In the genomic region with DNA sequence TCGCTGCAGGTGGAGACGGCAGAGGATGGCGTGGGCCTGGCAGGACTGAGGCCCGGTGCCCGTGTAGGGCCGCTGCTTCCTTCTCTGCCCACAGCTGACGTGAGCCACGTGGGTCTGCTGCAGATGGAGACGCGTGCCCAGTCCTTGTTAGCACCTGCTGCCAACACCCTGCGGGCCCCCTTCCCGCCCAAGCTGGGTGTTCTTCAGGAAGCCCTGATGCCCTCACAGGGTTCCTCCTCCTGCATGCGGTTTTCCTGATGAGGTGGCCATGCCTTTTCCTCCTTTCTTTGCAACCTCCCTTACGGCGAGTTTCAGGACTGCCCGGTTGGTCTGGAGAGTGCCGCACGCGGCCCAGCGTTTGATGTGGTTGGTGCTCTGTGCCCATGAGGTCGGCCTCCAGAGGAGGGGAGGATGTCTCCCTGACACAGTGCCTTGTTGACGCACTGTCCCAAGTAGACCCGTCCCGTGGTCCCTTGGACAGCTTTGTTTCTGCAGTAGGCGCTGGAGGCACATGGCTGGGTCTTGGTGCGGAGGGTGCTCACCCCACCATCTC, we compare ENCODE assay signal across 16 cellular contexts. TPM values are rescaled to one million over a fixed set of nuclear protein-coding genes. Genes with fewer than 3 reads are reported as not detected.
DNase-seq lines count a peak whose midpoint lies in the region; ATAC-seq and TF ChIP-seq lines count a peak whose summit lies in the region.
"Had no signal": no experiment of that assay in that cellular context is flagged by ENCODE, and none has a peak within 500 bp of the region (broad histone marks: within the 10 kb centered on the region; RNA-seq: fewer than 3 reads in every experiment).

No MANE protein-coding gene starts in this region.

- CTCF ChIA-PET in CD4-positive, alpha-beta T cell (lab: Charles Lee): no interaction called here
- CTCF ChIA-PET in naive thymus-derived CD4-positive, alpha-beta T cell (lab: Charles Lee): no interaction called here

- TF ChIP-seq EP300 in tibial nerve (IDR thresholded peaks at IDR 0.05): no peak

- peak overlapping the region; percentile 76 for H3K27ac Mint-ChIP-seq in CD4-positive, alpha-beta T cell
- H3K27ac Mint-ChIP-seq in IgD-negative memory B cell: peak overlapping the region in 2 of 3 donors; percentile 41 to 78
- H3K27ac Mint-ChIP-seq in activated T-helper 2 cell treated with anti-CD3 and anti-CD28 coated beads, Interferon-gamma antibody, Interleukin-2, Interleukin-4, amounts not matched to agents 10 μg/mL and 5 μg/mL and 100 μg/mL, durations not matched to agents 14 hours and 24 hours and 36 hours: peak overlapping the region; percentile 70
- H3K27ac Mint-ChIP-seq in naive thymus-derived CD4-positive, alpha-beta T cell: peak overlapping the region; percentile 15 to 95 (median 81)

- intact Hi-C loops in CD4-positive, alpha-beta T cell (cut with DNase I, micrococcal nuclease): no loop called here
- intact Hi-C loops in activated T-helper 2 cell treated with anti-CD3 and anti-CD28 coated beads, Interferon-gamma antibody, Interleukin-2, Interleukin-4, amounts not matched to agents 10 μg/mL and 5 μg/mL and 100 μg/mL, durations not matched to agents 14 hours and 24 hours and 36 hours (cut with micrococcal nuclease): no loop called here
- intact Hi-C loops in naive thymus-derived CD4-positive, alpha-beta T cell (cut with micrococcal nuclease): loop anchor here (2.0 to 5.0 kb wide), 3 partner anchors 43 to 123 kb away; partner anchors contain the start of gene AP2A2 (in 2 of the 2)

- no peak overlapping the region for H3K4me3 ChIP-seq in naive thymus-derived CD4-positive, alpha-beta T cell (ENCODE audit: low read length)
- H3K4me3 ChIP-seq in tibial nerve: no peak overlapping the region
- H3K4me3 ChIP-seq: sigmoid colon had no signal

- no peak for ATAC-seq in CD4-positive, alpha-beta T cell (ENCODE audit: poor library complexity)
- peak; percentile 62 for ATAC-seq in naive thymus-derived CD4-positive, alpha-beta T cell
- no peak for ATAC-seq in HG03460 (IDR thresholded peaks at IDR 0.05; ENCODE audit: unreplicated experiment)

- H3K4me3 Mint-ChIP-seq in CD4-positive, alpha-beta T cell: no peak overlapping the region
- H3K4me3 Mint-ChIP-seq in IgD-negative memory B cell: peak overlapping the region in 2 of 4 donors; percentile 32 to 47
- H3K4me3 Mint-ChIP-seq in activated T-helper 2 cell treated with anti-CD3 and anti-CD28 coated beads, Interferon-gamma antibody, Interleukin-2, Interleukin-4, amounts not matched to agents 10 μg/mL and 5 μg/mL and 100 μg/mL, durations not matched to agents 14 hours and 24 hours and 36 hours (ENCODE audit: low read depth): peak overlapping the region; percentile 14
- H3K4me3 Mint-ChIP-seq in naive thymus-derived CD4-positive, alpha-beta T cell: peak overlapping the region in 9 of 10 donors; percentile 18 to 76 (median 62)

- peaks cover 25% of the 10 kb centered on the region for H3K4me1 Mint-ChIP-seq in CD4-positive, alpha-beta T cell (ENCODE audit: low read depth)
- H3K4me1 Mint-ChIP-seq in IgD-negative memory B cell: peaks cover 2 to 5% (median 2%) of the 10 kb centered on the region in 3 donors
- H3K4me1 Mint-ChIP-seq in activated T-helper 2 cell treated with anti-CD3 and anti-CD28 coated beads, Interferon-gamma antibody, Interleukin-2, Interleukin-4, amounts not matched to agents 10 μg/mL and 5 μg/mL and 100 μg/mL, durations not matched to agents 14 hours and 24 hours and 36 hours (ENCODE audit: low read depth): peaks cover 19% of the 10 kb centered on the region
- H3K4me1 Mint-ChIP-seq in naive thymus-derived CD4-positive, alpha-beta T cell: peaks cover 19 to 52% (median 37%) of the 10 kb centered on the region in 7 donors

- H3K9me3 ChIP-seq in CD4-positive, alpha-beta T cell (ENCODE audit: control insufficient read depth, low read length): no peaks in the 10 kb centered on the region
- no peaks in the 10 kb centered on the region for H3K9me3 ChIP-seq in naive thymus-derived CD4-positive, alpha-beta T cell (ENCODE audit: control insufficient read depth in 2 of 3, low read length in 3 of 3)
- H3K9me3 ChIP-seq in tibial nerve: no peaks in the 10 kb centered on the region
- H3K9me3 ChIP-seq: BE2C, sigmoid colon had no signal

- H3K27ac ChIP-seq in CD4-positive, alpha-beta T cell (ENCODE audit: low read depth, low read length): no peak overlapping the region
- H3K27ac ChIP-seq in naive thymus-derived CD4-positive, alpha-beta T cell (ENCODE audit: low read depth, low read length): peak overlapping the region; percentile 27
- H3K27ac ChIP-seq in tibial nerve: no peak overlapping the region
- H3K27ac ChIP-seq: epithelial cell of prostate, sigmoid colon had no signal

- peaks cover 0 to 46% (median 4%) of the 10 kb centered on the region in 3 experiments for H3K36me3 ChIP-seq in naive thymus-derived CD4-positive, alpha-beta T cell (ENCODE audit: control insufficient read depth in 2 of 3, insufficient read depth in 3 of 3, low read length in 3 of 3)
- peaks cover 0 to 64% (median 22%) of the 10 kb centered on the region in 3 donors for H3K36me3 ChIP-seq in tibial nerve

- H3K27me3 Mint-ChIP-seq in CD4-positive, alpha-beta T cell: no peaks in the 10 kb centered on the region
- H3K27me3 Mint-ChIP-seq in IgD-negative memory B cell: no peaks in the 10 kb centered on the region
- no peaks in the 10 kb centered on the region for H3K27me3 Mint-ChIP-seq in activated T-helper 2 cell treated with anti-CD3 and anti-CD28 coated beads, Interferon-gamma antibody, Interleukin-2, Interleukin-4, amounts not matched to agents 10 μg/mL and 5 μg/mL and 100 μg/mL, durations not matched to agents 14 hours and 24 hours and 36 hours (ENCODE audit: low read depth)
- H3K27me3 Mint-ChIP-seq in naive thymus-derived CD4-positive, alpha-beta T cell: no peaks in the 10 kb centered on the region

- WGBS in tibial nerve, 2 donors: 79 to 88% methylated on average over 24 to 26 of the region's 26 CpGs

- no peaks in the 10 kb centered on the region for H3K27me3 ChIP-seq in CD4-positive, alpha-beta T cell (ENCODE audit: control insufficient read depth, insufficient read depth, low read length)
- H3K27me3 ChIP-seq in naive thymus-derived CD4-positive, alpha-beta T cell (ENCODE audit: control insufficient read depth in 2 of 2, insufficient read depth in 2 of 2, low read length in 2 of 2): no peaks in the 10 kb centered on the region
- no peaks in the 10 kb centered on the region for H3K27me3 ChIP-seq in tibial nerve
- H3K27me3 ChIP-seq: BE2C, sigmoid colon had no signal

- TF ChIP-seq CTCF in CD4-positive, alpha-beta T cell (IDR thresholded peaks at IDR 0.05): no peak
- TF ChIP-seq CTCF in tibial nerve (IDR thresholded peaks at IDR 0.05): no peak

- peaks cover 59% of the 10 kb centered on the region for H3K36me3 Mint-ChIP-seq in CD4-positive, alpha-beta T cell (ENCODE audit: low read depth)
- peaks cover 9% of the 10 kb centered on the region for H3K36me3 Mint-ChIP-seq in IgD-negative memory B cell
- peaks cover 16% of the 10 kb centered on the region for H3K36me3 Mint-ChIP-seq in activated T-helper 2 cell treated with anti-CD3 and anti-CD28 coated beads, Interferon-gamma antibody, Interleukin-2, Interleukin-4, amounts not matched to agents 10 μg/mL and 5 μg/mL and 100 μg/mL, durations not matched to agents 14 hours and 24 hours and 36 hours (ENCODE audit: low read depth)
- peaks cover 0 to 25% (median 8%) of the 10 kb centered on the region in 5 donors for H3K36me3 Mint-ChIP-seq in naive thymus-derived CD4-positive, alpha-beta T cell

- H3K9me3 Mint-ChIP-seq in CD4-positive, alpha-beta T cell: no peaks in the 10 kb centered on the region
- no peaks in the 10 kb centered on the region for H3K9me3 Mint-ChIP-seq in IgD-negative memory B cell
- no peaks in the 10 kb centered on the region for H3K9me3 Mint-ChIP-seq in activated T-helper 2 cell treated with anti-CD3 and anti-CD28 coated beads, Interferon-gamma antibody, Interleukin-2, Interleukin-4, amounts not matched to agents 10 μg/mL and 5 μg/mL and 100 μg/mL, durations not matched to agents 14 hours and 24 hours and 36 hours
- no peaks in the 10 kb centered on the region for H3K9me3 Mint-ChIP-seq in naive thymus-derived CD4-positive, alpha-beta T cell

- no peak for TF ChIP-seq POLR2A in tibial nerve (IDR thresholded peaks at IDR 0.05)

- POLR2A ChIA-PET in CD4-positive, alpha-beta T cell (lab: Charles Lee): no interaction called here
- POLR2A ChIA-PET in naive thymus-derived CD4-positive, alpha-beta T cell (lab: Charles Lee): no interaction called here

- H3K4me1 ChIP-seq in naive thymus-derived CD4-positive, alpha-beta T cell (ENCODE audit: control insufficient read depth in 2 of 2, insufficient read depth in 2 of 2, low read length in 2 of 2): peaks cover 12 to 14% of the 10 kb centered on the region in 2 donors
- H3K4me1 ChIP-seq in tibial nerve: peaks cover 0 to 29% (median 0%) of the 10 kb centered on the region in 4 donors
- H3K4me1 ChIP-seq: BE2C had no signal

- DNase-seq in CD4-positive, alpha-beta T cell: peak in 1 of 10 experiments; percentile 8
- DNase-seq in activated T-helper 2 cell treated with anti-CD3 and anti-CD28 coated beads, Interferon-gamma antibody, Interleukin-2, Interleukin-4, amounts not matched to agents 10 μg/mL and 5 μg/mL and 100 μg/mL, durations not matched to agents 14 hours and 24 hours and 36 hours (ENCODE audit: low spot score): no peak
- peak in 6 of 9 donors; percentile 7 to 34 (median 19) for DNase-seq in naive thymus-derived CD4-positive, alpha-beta T cell
- DNase-seq in tibial nerve (ENCODE audit: low spot score in 2 of 2): no peak
- no peak for DNase-seq in NCI-H1930 (lab: John Stamatoyannopoulos, UW)
- DNase-seq in NCI-H82 (lab: John Stamatoyannopoulos, UW): no peak
- DNase-seq: activated CD4-positive, alpha-beta T cell treated with anti-CD3 and anti-CD28 coated beads, Interleukin-2, amount 50 U/mL, for 4 hours; BE2C; mesenchymal stem cell; NCI-H1092 treated with DMSO at 0.1 percent for 48 hours; SHP77 treated with DMSO at 0.1 percent for 48 hours; sigmoid colon; T1000 had no signal

RNA-seq across cellular contexts. Expression of gene AP2A2, which starts 44.7 kb away (rescaled TPM):
- 10 to 100 TPM; 45.9 to 46.6 TPM for total RNA-seq in CD4-positive, alpha-beta T cell
- polyA plus RNA-seq in IgD-negative memory B cell: 7.1 TPM
- total RNA-seq in activated T-helper 2 cell treated with anti-CD3 and anti-CD28 coated beads, Interferon-gamma antibody, Interleukin-2, Interleukin-4, amounts not matched to agents 10 μg/mL and 5 μg/mL and 100 μg/mL, durations not matched to agents 14 hours and 24 hours and 36 hours: 61.3 and 63.2 TPM in 2 replicates
- 10 to 100 TPM; 70.1 to 93.3 (median 86.4) TPM for total RNA-seq in naive thymus-derived CD4-positive, alpha-beta T cell
- polyA plus RNA-seq in naive thymus-derived CD4-positive, alpha-beta T cell: 10 to 100 TPM in 1 of 2 donors, 1 to 10 TPM in 1; 8.7 to 10.7 TPM
- 100 to 1,000 TPM in 1 of 4 donors, 10 to 100 TPM in 3; 70.8 to 136 (median 90.3) TPM for total RNA-seq in tibial nerve

RNA-seq across cellular contexts. Expression of gene CHID1, which starts 59.8 kb away (rescaled TPM):
- total RNA-seq in CD4-positive, alpha-beta T cell: 10 to 100 TPM; 17.1 to 22.8 TPM
- polyA plus RNA-seq in IgD-negative memory B cell: 47.5 TPM
- total RNA-seq in activated T-helper 2 cell treated with anti-CD3 and anti-CD28 coated beads, Interferon-gamma antibody, Interleukin-2, Interleukin-4, amounts not matched to agents 10 μg/mL and 5 μg/mL and 100 μg/mL, durations not matched to agents 14 hours and 24 hours and 36 hours: 89.0 and 96.0 TPM in 2 replicates
- 10 to 100 TPM; 30.8 to 56.3 (median 53.0) TPM for total RNA-seq in naive thymus-derived CD4-positive, alpha-beta T cell
- polyA plus RNA-seq in naive thymus-derived CD4-positive, alpha-beta T cell: 10 to 100 TPM; 57.5 to 61.0 TPM
- 10 to 100 TPM; 47.9 to 83.4 (median 65.8) TPM for total RNA-seq in tibial nerve

Comparison
In these comparisons a context has a peak if more than half of its experiments do, and no peak if none do; other contexts are left out.
1. DNase-seq: peak in naive thymus-derived CD4-positive, alpha-beta T cell (6 of 9); none in activated T-helper 2 cell treated with anti-CD3 and anti-CD28 coated beads, Interferon-gamma antibody, Interleukin-2, Interleukin-4, amounts not matched to agents 10 μg/mL and 5 μg/mL and 100 μg/mL, durations not matched to agents 14 hours and 24 hours and 36 hours (single experiment), tibial nerve (0 of 2), NCI-H1930 (0 of 2) and NCI-H82 (single experiment).
2. intact Hi-C loops: an anchor here in naive thymus-derived CD4-positive, alpha-beta T cell (2.0 to 5.0 kb wide); none called in CD4-positive, alpha-beta T cell and activated T-helper 2 cell treated with anti-CD3 and anti-CD28 coated beads, Interferon-gamma antibody, Interleukin-2, Interleukin-4, amounts not matched to agents 10 μg/mL and 5 μg/mL and 100 μg/mL, durations not matched to agents 14 hours and 24 hours and 36 hours.
3. Peak in every context shown above with its lines, with median percentiles within 50 percentile points of each other: H3K27ac Mint-ChIP-seq.